Comparison of ENCODE assay signal across 30 cellular contexts in genomic region chr10:121698336-121698735, GRCh38.
"Had no signal": no experiment of that assay in that cellular context is flagged by ENCODE, and none has a peak within 500 bp of the region (broad histone marks: within the 10 kb centered on the region; RNA-seq: fewer than 3 reads in every experiment).

No MANE protein-coding gene starts in this region.

- H3K27ac ChIP-seq: heart left ventricle, lower lobe of right lung, neutrophil, skin epidermis, stomach, thyroid gland, upper lobe of left lung, WERI-Rb-1 had no signal

- H3K4me1 ChIP-seq: heart left ventricle, lower lobe of right lung, stomach, upper lobe of left lung had no signal

- H3K9me3 ChIP-seq: lower lobe of right lung, neutrophil, thyroid gland had no signal

- DNase-seq: activated CD4-positive, alpha-beta memory T cell treated with anti-CD3 and anti-CD28 coated beads for 36 hours; activated CD4-positive, alpha-beta T cell treated with anti-CD3 and anti-CD28 coated beads, Interleukin-2, amount 10 ng/mL, durations not matched to agents 24 days and 14 days; activated CD8-positive, alpha-beta memory T cell treated with anti-CD3 and anti-CD28 coated beads, Interleukin-2, amount 50 U/mL, for 4 hours; activated gamma-delta T cell; activated naive CD4-positive, alpha-beta T cell treated with anti-CD3 and anti-CD28 coated beads, Interleukin-2, amount 10 ng/mL, durations not matched to agents 7 days and 5 days; activated naive CD8-positive, alpha-beta T cell treated with anti-CD3 and anti-CD28 coated beads, Interleukin-2, amount 10 ng/mL, durations not matched to agents 7 days and 5 days; activated T-cell treated with anti-CD3 and anti-CD28 coated beads, Interleukin-2, amount 50 U/mL, for 24 hours; amniotic stem cell; cerebellar nuclear complex; cortex of kidney; effector memory CD8-positive, alpha-beta T cell; heart left ventricle; hypothalamus; immature natural killer cell; lower lobe of right lung; mesendoderm; stimulated activated CD4-positive, alpha-beta T cell treated with anti-CD3 and anti-CD28 coated beads, Interleukin-4, amount 100 ng/mL, for 24 hours; stimulated activated naive B cell treated with anti-CD40 and anti-IgM and Interleukin-4, amounts not matched to agents 10 μg/mL and 1 μg/mL and 100 μg/mL, for 72 hours; stomach; T-helper 9 cell; thyroid gland; WERI-Rb-1 had no signal

- H3K4me1 Mint-ChIP-seq: activated CD4-positive, alpha-beta T cell treated with anti-CD3 and anti-CD28 coated beads, Interleukin-2, amount 10 ng/mL, durations not matched to agents 24 days and 14 days; activated naive CD4-positive, alpha-beta T cell treated with anti-CD3 and anti-CD28 coated beads, Interleukin-2, amount 10 ng/mL, durations not matched to agents 7 days and 5 days; activated naive CD8-positive, alpha-beta T cell treated with anti-CD3 and anti-CD28 coated beads, Interleukin-2, amount 10 ng/mL, durations not matched to agents 7 days and 5 days; immature natural killer cell; stimulated activated naive B cell treated with anti-CD40 and anti-IgM and Interleukin-4, amounts not matched to agents 10 μg/mL and 1 μg/mL and 100 μg/mL, for 72 hours had no signal

- H3K27me3 ChIP-seq: stomach, thyroid gland, upper lobe of left lung had no signal

- H3K4me3 Mint-ChIP-seq: activated CD4-positive, alpha-beta memory T cell treated with anti-CD3 and anti-CD28 coated beads for 36 hours; activated CD4-positive, alpha-beta T cell treated with anti-CD3 and anti-CD28 coated beads, Interleukin-2, amount 10 ng/mL, durations not matched to agents 24 days and 14 days; activated naive CD4-positive, alpha-beta T cell treated with anti-CD3 and anti-CD28 coated beads, Interleukin-2, amount 10 ng/mL, durations not matched to agents 7 days and 5 days; activated naive CD8-positive, alpha-beta T cell treated with anti-CD3 and anti-CD28 coated beads, Interleukin-2, amount 10 ng/mL, durations not matched to agents 7 days and 5 days; activated T-cell treated with anti-CD3 and anti-CD28 coated beads, Interleukin-2, amount 50 U/mL, for 24 hours; effector memory CD8-positive, alpha-beta T cell; immature natural killer cell; natural killer cell treated with Interleukin-12 subunit alpha and Interleukin-12 subunit beta and Interleukin-15 and Interleukin-18, amount 100 ng/mL, for 72 hours; stimulated activated naive B cell treated with anti-CD40 and anti-IgM and Interleukin-4, amounts not matched to agents 10 μg/mL and 1 μg/mL and 100 μg/mL, for 72 hours; T-helper 1 cell treated with Interleukin-12 subunit alpha and Interleukin-12 subunit beta and Interleukin-4 antibody, amounts not matched to agents 30 μg/mL and 1 μg/mL, for 36 hours had no signal

- H3K27ac Mint-ChIP-seq: activated CD4-positive, alpha-beta memory T cell treated with anti-CD3 and anti-CD28 coated beads for 36 hours; activated CD4-positive, alpha-beta T cell treated with anti-CD3 and anti-CD28 coated beads, Interleukin-2, amount 10 ng/mL, durations not matched to agents 24 days and 14 days; activated naive CD4-positive, alpha-beta T cell treated with anti-CD3 and anti-CD28 coated beads, Interleukin-2, amount 10 ng/mL, durations not matched to agents 7 days and 5 days; activated naive CD8-positive, alpha-beta T cell treated with anti-CD3 and anti-CD28 coated beads, Interleukin-2, amount 10 ng/mL, durations not matched to agents 7 days and 5 days; activated T-cell treated with anti-CD3 and anti-CD28 coated beads, Interleukin-2, amount 50 U/mL, for 24 hours; effector memory CD8-positive, alpha-beta T cell; immature natural killer cell; natural killer cell treated with Interleukin-12 subunit alpha and Interleukin-12 subunit beta and Interleukin-15 and Interleukin-18, amount 100 ng/mL, for 72 hours; progenitor cell of endocrine pancreas; stimulated activated naive B cell treated with anti-CD40 and anti-IgM and Interleukin-4, amounts not matched to agents 10 μg/mL and 1 μg/mL and 100 μg/mL, for 72 hours; T-helper 1 cell treated with Interleukin-12 subunit alpha and Interleukin-12 subunit beta and Interleukin-4 antibody, amounts not matched to agents 30 μg/mL and 1 μg/mL, for 36 hours had no signal

- H3K4me3 ChIP-seq: heart left ventricle, lower lobe of right lung, skin epidermis, stomach, thyroid gland, upper lobe of left lung had no signal

- H3K36me3 ChIP-seq: heart left ventricle, lower lobe of right lung, neutrophil, stomach, thyroid gland, upper lobe of left lung, WERI-Rb-1 had no signal

- FAIRE-seq: bronchial epithelial cell, TTC549 had no signal

- H3K9me3 Mint-ChIP-seq: activated CD4-positive, alpha-beta T cell treated with anti-CD3 and anti-CD28 coated beads, Interleukin-2, amount 10 ng/mL, durations not matched to agents 24 days and 14 days; effector memory CD8-positive, alpha-beta T cell had no signal

- H3K36me3 Mint-ChIP-seq: activated naive CD4-positive, alpha-beta T cell treated with anti-CD3 and anti-CD28 coated beads, Interleukin-2, amount 10 ng/mL, durations not matched to agents 7 days and 5 days; activated naive CD8-positive, alpha-beta T cell treated with anti-CD3 and anti-CD28 coated beads, Interleukin-2, amount 10 ng/mL, durations not matched to agents 7 days and 5 days; immature natural killer cell; natural killer cell treated with Interleukin-12 subunit alpha and Interleukin-12 subunit beta and Interleukin-15 and Interleukin-18, amount 100 ng/mL, for 72 hours; stimulated activated naive B cell treated with anti-CD40 and anti-IgM and Interleukin-4, amounts not matched to agents 10 μg/mL and 1 μg/mL and 100 μg/mL, for 72 hours had no signal

- H3K27me3 Mint-ChIP-seq: activated CD4-positive, alpha-beta memory T cell treated with anti-CD3 and anti-CD28 coated beads for 36 hours; activated CD4-positive, alpha-beta T cell treated with anti-CD3 and anti-CD28 coated beads, Interleukin-2, amount 10 ng/mL, durations not matched to agents 24 days and 14 days; activated naive CD4-positive, alpha-beta T cell treated with anti-CD3 and anti-CD28 coated beads, Interleukin-2, amount 10 ng/mL, durations not matched to agents 7 days and 5 days; activated naive CD8-positive, alpha-beta T cell treated with anti-CD3 and anti-CD28 coated beads, Interleukin-2, amount 10 ng/mL, durations not matched to agents 7 days and 5 days; activated T-cell treated with anti-CD3 and anti-CD28 coated beads, Interleukin-2, amount 50 U/mL, for 24 hours; progenitor cell of endocrine pancreas had no signal
